In the genomic region with DNA sequence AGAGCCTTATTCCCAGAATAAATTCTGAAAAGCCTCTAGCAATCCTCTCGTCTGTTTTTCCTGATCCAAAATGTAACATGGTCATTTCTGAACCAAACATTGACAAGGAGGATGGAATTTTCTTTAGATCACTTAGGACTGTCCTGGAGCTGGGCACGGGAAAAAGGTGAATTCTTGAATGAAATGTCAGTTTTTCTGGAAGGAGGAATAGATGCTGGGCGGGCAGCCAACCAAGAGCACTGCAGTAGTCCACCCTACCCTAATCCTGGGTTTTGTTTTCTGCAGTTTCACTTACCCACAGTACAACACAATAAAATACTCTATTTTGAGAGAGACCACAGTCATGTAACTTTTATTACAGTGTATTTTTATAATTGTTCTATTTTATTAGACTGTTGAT, we compare ENCODE assay signal across 26 cellular contexts. TPM values are rescaled to one million over a fixed set of nuclear protein-coding genes. Genes with fewer than 3 reads are reported as not detected.
"Had no signal": no experiment of that assay in that cellular context is flagged by ENCODE, and none has a peak within 500 bp of the region (broad histone marks: within the 10 kb centered on the region; RNA-seq: fewer than 3 reads in every experiment).

No MANE protein-coding gene starts in this region.

- ATAC-seq: activated CD4-positive, CD25-positive, alpha-beta regulatory T cell treated with anti-CD3 and anti-CD28 coated beads, Interleukin-2, amount 50 U/mL, for 24 hours; activated T-cell treated with anti-CD3 and anti-CD28 coated beads, Interleukin-2, amount 50 U/mL, for 72 hours; T-cell had no signal

- H3K9ac ChIP-seq: parathyroid adenoma had no signal

- H3K27me3 Mint-ChIP-seq: activated CD4-positive, alpha-beta memory T cell treated with anti-CD3 and anti-CD28 coated beads, Interleukin-2, amount 10 ng/mL, durations not matched to agents 7 days and 5 days; activated CD4-positive, alpha-beta T cell treated with anti-CD3 and anti-CD28 coated beads, Interleukin-2, amount 10 ng/mL, durations not matched to agents 24 days and 14 days; activated naive CD8-positive, alpha-beta T cell treated with anti-CD3 and anti-CD28 coated beads, Interleukin-2, amount 10 ng/mL, durations not matched to agents 7 days and 5 days; T-cell; type B pancreatic cell had no signal

- H3K27ac Mint-ChIP-seq: activated CD4-positive, alpha-beta memory T cell treated with anti-CD3 and anti-CD28 coated beads, Interleukin-2, amount 10 ng/mL, durations not matched to agents 7 days and 5 days; activated CD4-positive, alpha-beta T cell treated with anti-CD3 and anti-CD28 coated beads, Interleukin-2, amount 10 ng/mL, durations not matched to agents 24 days and 14 days; activated naive CD4-positive, alpha-beta T cell treated with anti-CD3 and anti-CD28 coated beads for 36 hours; activated naive CD8-positive, alpha-beta T cell treated with anti-CD3 and anti-CD28 coated beads, Interleukin-2, amount 10 ng/mL, durations not matched to agents 7 days and 5 days; activated T-cell treated with anti-CD3 and anti-CD28 coated beads, Interleukin-2, amount 50 U/mL, for 72 hours; nephron progenitor cell; T-cell; T-helper 2 cell treated with Interferon-gamma antibody and Interleukin-4, amounts not matched to agents 5 μg/mL and 100 μg/mL, for 36 hours; type B pancreatic cell had no signal

- H2AFZ ChIP-seq: parathyroid adenoma had no signal

- H3K27ac ChIP-seq: parathyroid adenoma, testis, VCaP had no signal

- H3K4me1 Mint-ChIP-seq: nephron progenitor cell had no signal

- H3K9me3 ChIP-seq: testis had no signal

- H3K4me3 ChIP-seq: testis had no signal

- H3K4me1 ChIP-seq: parathyroid adenoma, testis had no signal

- H3K36me3 Mint-ChIP-seq: activated naive CD8-positive, alpha-beta T cell treated with anti-CD3 and anti-CD28 coated beads, Interleukin-2, amount 10 ng/mL, durations not matched to agents 7 days and 5 days; type B pancreatic cell had no signal

- H3K27me3 ChIP-seq: testis had no signal

- H3K79me2 ChIP-seq: parathyroid adenoma had no signal

- H3K9me3 Mint-ChIP-seq: activated CD4-positive, alpha-beta memory T cell treated with anti-CD3 and anti-CD28 coated beads, Interleukin-2, amount 10 ng/mL, durations not matched to agents 7 days and 5 days; activated CD4-positive, alpha-beta T cell treated with anti-CD3 and anti-CD28 coated beads, Interleukin-2, amount 10 ng/mL, durations not matched to agents 24 days and 14 days; activated naive CD4-positive, alpha-beta T cell treated with anti-CD3 and anti-CD28 coated beads for 36 hours; activated naive CD8-positive, alpha-beta T cell treated with anti-CD3 and anti-CD28 coated beads, Interleukin-2, amount 10 ng/mL, durations not matched to agents 7 days and 5 days; activated T-cell treated with anti-CD3 and anti-CD28 coated beads, Interleukin-2, amount 50 U/mL, for 72 hours; nephron progenitor cell; T-cell; T-helper 2 cell treated with Interferon-gamma antibody and Interleukin-4, amounts not matched to agents 5 μg/mL and 100 μg/mL, for 36 hours; type B pancreatic cell had no signal

- H3K4me3 Mint-ChIP-seq: activated CD4-positive, alpha-beta memory T cell treated with anti-CD3 and anti-CD28 coated beads, Interleukin-2, amount 10 ng/mL, durations not matched to agents 7 days and 5 days; activated CD4-positive, alpha-beta T cell treated with anti-CD3 and anti-CD28 coated beads, Interleukin-2, amount 10 ng/mL, durations not matched to agents 24 days and 14 days; activated naive CD4-positive, alpha-beta T cell treated with anti-CD3 and anti-CD28 coated beads for 36 hours; activated naive CD8-positive, alpha-beta T cell treated with anti-CD3 and anti-CD28 coated beads, Interleukin-2, amount 10 ng/mL, durations not matched to agents 7 days and 5 days; activated T-cell treated with anti-CD3 and anti-CD28 coated beads, Interleukin-2, amount 50 U/mL, for 72 hours; nephron progenitor cell; T-cell; T-helper 2 cell treated with Interferon-gamma antibody and Interleukin-4, amounts not matched to agents 5 μg/mL and 100 μg/mL, for 36 hours; type B pancreatic cell had no signal

- DNase-seq: activated CD4-positive, alpha-beta memory T cell treated with anti-CD3 and anti-CD28 coated beads, Interleukin-2, amount 10 ng/mL, durations not matched to agents 7 days and 5 days; activated CD4-positive, alpha-beta T cell treated with anti-CD3 and anti-CD28 coated beads, Interleukin-2, amount 10 ng/mL, durations not matched to agents 24 days and 14 days; activated effector memory CD4-positive, alpha-beta T cell treated with Interleukin-2 at 50 U/mL for 16 hours; activated naive CD4-positive, alpha-beta T cell treated with anti-CD3 and anti-CD28 coated beads for 36 hours; activated naive CD8-positive, alpha-beta T cell treated with anti-CD3 and anti-CD28 coated beads, Interleukin-2, amount 10 ng/mL, durations not matched to agents 7 days and 5 days; activated T-cell treated with anti-CD3 and anti-CD28 coated beads, Interleukin-2, amount 50 U/mL, for 72 hours; amniotic stem cell; cerebellar nuclear complex; effector CD4-positive, alpha-beta T cell; erythroblast; foreskin melanocyte; glutamatergic neuron; hippocampal formation; nephron progenitor cell; stimulated activated CD4-positive, alpha-beta T cell treated with anti-CD3 and anti-CD28 coated beads, Interleukin-4, amount 100 ng/mL, for 1 hour; stimulated activated naive CD4-positive, alpha-beta T cell; T-cell; testis had no signal

RNA-seq across cellular contexts. Expression of a gene that starts 51.2 kb away (rescaled TPM):
- total RNA-seq: activated CD4-positive, alpha-beta memory T cell treated with anti-CD3 and anti-CD28 coated beads, Interleukin-2, amount 10 ng/mL, durations not matched to agents 7 days and 5 days; activated CD4-positive, alpha-beta T cell treated with anti-CD3 and anti-CD28 coated beads, Interleukin-2, amount 10 ng/mL, durations not matched to agents 24 days and 14 days; activated T-cell treated with anti-CD3 and anti-CD28 coated beads, Interleukin-2, amount 50 U/mL, for 72 hours; liver; mononuclear cell; myocyte; T-cell had no signal
